Comparison of ENCODE assay signal across 15 cellular contexts in the genomic region with DNA sequence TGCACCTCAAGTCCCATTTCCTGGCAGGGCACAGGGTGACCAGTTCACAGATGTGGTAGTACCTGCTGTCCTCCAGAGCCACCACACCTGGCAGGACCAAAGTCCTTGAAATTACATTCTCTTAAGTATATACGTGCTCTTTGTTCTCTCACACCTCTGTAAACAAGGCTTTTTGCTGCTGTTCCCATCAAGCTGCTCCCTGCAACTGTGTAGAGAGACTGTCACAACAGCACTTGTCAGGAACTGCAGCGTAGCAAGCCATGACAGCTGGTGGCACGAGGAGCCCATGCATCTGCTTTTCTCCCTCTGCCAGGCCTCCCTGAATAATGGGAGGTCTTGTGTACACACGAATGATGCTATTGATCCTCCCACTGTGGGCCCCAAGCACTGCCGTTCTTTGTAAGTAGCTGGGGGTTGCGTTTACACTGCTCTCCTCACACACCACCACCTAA.
DNase-seq lines count a peak whose midpoint lies in the region; ATAC-seq, FAIRE-seq and TF ChIP-seq lines count a peak whose summit lies in the region.
"Had no signal": no experiment of that assay in that cellular context is flagged by ENCODE, and none has a peak within 500 bp of the region (broad histone marks: within the 10 kb centered on the region; RNA-seq: fewer than 3 reads in every experiment).

No MANE protein-coding gene starts in this region.

- FAIRE-seq in GM19239 (lab: Jason Lieb, UNC): no peak

- H3K9me3 ChIP-seq in WERI-Rb-1 (ENCODE audit: severe bottlenecking): no peaks in the 10 kb centered on the region

- DNase-seq in Ammon's horn (ENCODE audit: low spot score) (peak; percentile 54), NCI-H1105 treated with DMSO at 0.1 percent for 48 hours (lab: John Stamatoyannopoulos, UW) (peak; percentile 67), NCI-H526 (lab: John Stamatoyannopoulos, UW) (peak; percentile 23 to 52), left colon (peak; percentile 64 to 87), GM19239 (ENCODE audit: insufficient read length, low spot score) (no peak), WERI-Rb-1 (no peak), GM13977 (ENCODE audit: low spot score) (no peak)
- DNase-seq in activated CD8-positive, alpha-beta memory T cell treated with anti-CD3 and anti-CD28 coated beads, Interleukin-2, amount 10 ng/mL, durations not matched to agents 7 days and 5 days: no peak
- DNase-seq: activated CD4-positive, alpha-beta T cell treated with anti-CD3 and anti-CD28 coated beads for 36 hours; DND-41; OCI-M1; stimulated activated CD4-positive, alpha-beta T cell treated with anti-CD3 and anti-CD28 coated beads, Interleukin-4, amount 100 ng/mL, for 24 hours; stimulated activated naive CD4-positive, alpha-beta T cell; T-cell had no signal

- no peak overlapping the region for H3K4me3 Mint-ChIP-seq in activated CD8-positive, alpha-beta memory T cell treated with anti-CD3 and anti-CD28 coated beads, Interleukin-2, amount 10 ng/mL, durations not matched to agents 7 days and 5 days
- H3K4me3 Mint-ChIP-seq: activated CD4-positive, alpha-beta T cell treated with anti-CD3 and anti-CD28 coated beads for 36 hours; mesothelial cell of epicardium; T-cell had no signal

- no peaks in the 10 kb centered on the region for H3K9me3 Mint-ChIP-seq in activated CD8-positive, alpha-beta memory T cell treated with anti-CD3 and anti-CD28 coated beads, Interleukin-2, amount 10 ng/mL, durations not matched to agents 7 days and 5 days (ENCODE audit: low read depth)
- H3K9me3 Mint-ChIP-seq: mesothelial cell of epicardium, T-cell had no signal

- no peaks in the 10 kb centered on the region for H3K36me3 Mint-ChIP-seq in activated CD8-positive, alpha-beta memory T cell treated with anti-CD3 and anti-CD28 coated beads, Interleukin-2, amount 10 ng/mL, durations not matched to agents 7 days and 5 days
- H3K36me3 Mint-ChIP-seq: mesothelial cell of epicardium, T-cell had no signal

- no peaks in the 10 kb centered on the region for H3K27me3 ChIP-seq in WERI-Rb-1 (ENCODE audit: insufficient read depth, low read depth, severe bottlenecking)

- no peak overlapping the region for H3K4me3 ChIP-seq in WERI-Rb-1 (ENCODE audit: low read depth, low read length)

- no peaks in the 10 kb centered on the region for H3K27me3 Mint-ChIP-seq in activated CD8-positive, alpha-beta memory T cell treated with anti-CD3 and anti-CD28 coated beads, Interleukin-2, amount 10 ng/mL, durations not matched to agents 7 days and 5 days
- H3K27me3 Mint-ChIP-seq: T-cell had no signal

- H3K27ac ChIP-seq in WERI-Rb-1: no peak overlapping the region

- no peaks in the 10 kb centered on the region for H3K36me3 ChIP-seq in WERI-Rb-1

- H3K27ac Mint-ChIP-seq in activated CD8-positive, alpha-beta memory T cell treated with anti-CD3 and anti-CD28 coated beads, Interleukin-2, amount 10 ng/mL, durations not matched to agents 7 days and 5 days: no peak overlapping the region
- H3K27ac Mint-ChIP-seq: activated CD4-positive, alpha-beta T cell treated with anti-CD3 and anti-CD28 coated beads for 36 hours; mesothelial cell of epicardium; T-cell had no signal

- ATAC-seq in left colon: peak; percentile 90
- ATAC-seq in activated CD8-positive, alpha-beta memory T cell treated with anti-CD3 and anti-CD28 coated beads, Interleukin-2, amount 10 ng/mL, durations not matched to agents 7 days and 5 days: no peak
- ATAC-seq: activated CD4-positive, alpha-beta T cell treated with anti-CD3 and anti-CD28 coated beads for 36 hours; T-cell had no signal

- TF ChIP-seq CTCF in WERI-Rb-1 (IDR thresholded peaks at IDR 0.05; ENCODE audit: low read depth, low read length): no peak
- no peak for TF ChIP-seq CTCF in GM13977 (IDR thresholded peaks at IDR 0.05; ENCODE audit: extremely low read depth, insufficient read depth, missing control alignments)

- in situ Hi-C loops in GM13977 (cut with MboI; ENCODE audit: low pct_unique_long_range_greater_than_20kb, low sequenced_read_pairs, unreplicated experiment): no loop called here

- intact Hi-C loops in left colon (cut with DNase I, micrococcal nuclease): no loop called here

- CTCF ChIA-PET in activated CD8-positive, alpha-beta memory T cell treated with anti-CD3 and anti-CD28 coated beads, Interleukin-2, amount 10 ng/mL, durations not matched to agents 7 days and 5 days (lab: Charles Lee): no interaction called here

- H3K4me1 Mint-ChIP-seq in activated CD8-positive, alpha-beta memory T cell treated with anti-CD3 and anti-CD28 coated beads, Interleukin-2, amount 10 ng/mL, durations not matched to agents 7 days and 5 days: no peaks in the 10 kb centered on the region
- H3K4me1 Mint-ChIP-seq: mesothelial cell of epicardium, T-cell had no signal

Comparison
In these comparisons a context has a peak if more than half of its experiments do, and no peak if none do; other contexts are left out.
1. DNase-seq: peak in Ammon's horn (single experiment), NCI-H1105 treated with DMSO at 0.1 percent for 48 hours (single experiment), NCI-H526 (2 of 2) and left colon (2 of 2); none in activated CD8-positive, alpha-beta memory T cell treated with anti-CD3 and anti-CD28 coated beads, Interleukin-2, amount 10 ng/mL, durations not matched to agents 7 days and 5 days (single experiment), GM19239 (single experiment), WERI-Rb-1 (single experiment) and GM13977 (single experiment).